10 cellular contexts compared by ENCODE assay signal in genomic region chr22:42010778-42011177, GRCh38. TPM values are rescaled to one million over a fixed set of nuclear protein-coding genes. Genes with fewer than 3 reads are reported as not detected.
"Had no signal": no experiment of that assay in that cellular context is flagged by ENCODE, and none has a peak within 500 bp of the region (broad histone marks: within the 10 kb centered on the region; RNA-seq: fewer than 3 reads in every experiment).

No MANE protein-coding gene starts in this region.

- H3K27ac ChIP-seq: HL-60, KMS-11 had no signal

- FAIRE-seq: HepG2, HTR-8/SVneo had no signal

- H3K27ac Mint-ChIP-seq: IgD-negative memory B cell had no signal

- ATAC-seq: HepG2 had no signal

- H3K9ac ChIP-seq: KMS-11 had no signal

- H3K4me2 ChIP-seq: KMS-11 had no signal

- DNase-seq: IMR-90, KBM-7, KG1 had no signal

- H3K27me3 Mint-ChIP-seq: IgD-negative memory B cell had no signal

RNA-seq across cellular contexts. Expression of gene WBP2NL, which starts 12.2 kb away (rescaled TPM):
- total RNA-seq: HepG2, HT-29, HT1080, IMR-90 had no signal
- polyA plus RNA-seq: HepG2, IMR-90 had no signal

RNA-seq across cellular contexts. Expression of gene SEPTIN3, which starts 41.5 kb away (rescaled TPM):
- total RNA-seq: HepG2, HT-29, HT1080 had no signal
